In the genomic region with DNA sequence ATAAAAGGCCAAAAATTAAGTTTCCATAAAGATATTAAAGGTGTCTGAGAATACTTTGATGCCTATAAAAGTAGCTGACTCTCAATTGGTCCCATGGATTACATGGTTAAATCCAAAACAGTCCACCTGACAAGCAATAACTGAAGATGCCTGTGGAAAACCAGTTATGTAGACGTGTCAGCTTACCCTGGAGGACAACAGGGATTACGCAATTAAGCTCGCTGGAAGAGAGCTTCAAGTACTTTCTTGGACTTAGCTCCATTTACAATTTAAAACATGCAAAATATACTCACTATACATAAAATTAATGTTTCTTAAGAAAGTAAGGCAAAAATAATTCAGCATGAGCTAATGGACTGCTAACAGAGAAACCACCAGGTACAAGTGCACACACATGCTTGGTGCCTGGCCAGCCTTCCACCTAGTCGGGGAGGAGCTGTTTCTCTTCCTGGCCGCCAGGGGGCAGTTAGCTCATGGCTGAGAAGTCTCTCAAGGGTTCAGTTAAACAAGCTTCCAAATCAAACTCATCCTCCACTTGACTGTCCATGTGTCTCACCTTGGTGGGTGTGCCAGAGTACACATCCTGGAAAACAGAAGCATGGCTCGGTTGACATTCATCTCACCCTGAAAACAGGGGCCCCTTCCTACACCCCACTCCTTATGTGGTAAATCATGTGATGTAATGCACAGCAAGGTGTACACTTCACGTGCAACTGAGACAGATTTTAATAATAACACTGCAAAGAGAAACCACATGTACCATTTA, we compare ENCODE assay signal across 1 cellular context.
TF ChIP-seq lines count a peak whose summit lies in the region.

No MANE protein-coding gene starts in this region.

TF ChIP-seq in K562, 482 proteins besides CTCF, POLR2A, EP300 and RAD21 (continued from another document and continues in another):
- peak; percentile 32; the same call in 1 of the 2 replicates for TF ChIP-seq XRCC5 (IDR thresholded peaks at IDR 0.05; ENCODE audit: low read depth, low read length)
- no peak for TF ChIP-seq ZNF143 (CRISPR knock-in tag; IDR thresholded peaks at IDR 0.05)
- TF ChIP-seq CHD1 (IDR thresholded peaks at IDR 0.05; ENCODE audit: low read length): no peak
- TF ChIP-seq SMARCA4 (IDR thresholded peaks at IDR 0.05): no peak
- no peak for TF ChIP-seq RBM14 (IDR thresholded peaks at IDR 0.05; ENCODE audit: borderline replicate concordance, insufficient read depth, low read depth, low read length)
- no peak; a peak in 1 of 4 replicates for TF ChIP-seq SRF (CRISPR knock-in tag; IDR thresholded peaks at IDR 0.05)
- TF ChIP-seq ZBTB1 (CRISPR knock-in tag; IDR thresholded peaks at IDR 0.05; ENCODE audit: borderline replicate concordance, low read depth): no peak
- peak; percentile 32; the same call in 1 of the 2 replicates for TF ChIP-seq HDAC2 (IDR thresholded peaks at IDR 0.05)
- no peak for TF ChIP-seq CHD4 (IDR thresholded peaks at IDR 0.05; ENCODE audit: insufficient read depth, insufficient replicate concordance, low read depth, low read length, poor library complexity, severe bottlenecking)
- no peak for TF ChIP-seq NEUROD1 (IDR thresholded peaks at IDR 0.05; ENCODE audit: borderline replicate concordance, low read depth, low read length, partially characterized antibody)
- no peak for TF ChIP-seq NCOA4 (IDR thresholded peaks at IDR 0.05; ENCODE audit: partially characterized antibody)
- peak; percentile 38; the same call in 1 of the 2 replicates for TF ChIP-seq MYBL2 (IDR thresholded peaks at IDR 0.05; ENCODE audit: low read depth)
- TF ChIP-seq MYBL2 (CRISPR knock-in tag; IDR thresholded peaks at IDR 0.05; ENCODE audit: borderline replicate concordance): no peak
- TF ChIP-seq, protein P1, sequence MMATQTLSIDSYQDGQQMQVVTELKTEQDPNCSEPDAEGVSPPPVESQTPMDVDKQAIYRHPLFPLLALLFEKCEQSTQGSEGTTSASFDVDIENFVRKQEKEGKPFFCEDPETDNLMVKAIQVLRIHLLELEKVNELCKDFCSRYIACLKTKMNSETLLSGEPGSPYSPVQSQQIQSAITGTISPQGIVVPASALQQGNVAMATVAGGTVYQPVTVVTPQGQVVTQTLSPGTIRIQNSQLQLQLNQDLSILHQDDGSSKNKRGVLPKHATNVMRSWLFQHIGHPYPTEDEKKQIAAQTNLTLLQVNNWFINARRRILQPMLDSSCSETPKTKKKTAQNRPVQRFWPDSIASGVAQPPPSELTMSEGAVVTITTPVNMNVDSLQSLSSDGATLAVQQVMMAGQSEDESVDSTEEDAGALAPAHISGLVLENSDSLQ (IDR thresholded peaks at IDR 0.05): no peak
- TF ChIP-seq, protein P2, sequence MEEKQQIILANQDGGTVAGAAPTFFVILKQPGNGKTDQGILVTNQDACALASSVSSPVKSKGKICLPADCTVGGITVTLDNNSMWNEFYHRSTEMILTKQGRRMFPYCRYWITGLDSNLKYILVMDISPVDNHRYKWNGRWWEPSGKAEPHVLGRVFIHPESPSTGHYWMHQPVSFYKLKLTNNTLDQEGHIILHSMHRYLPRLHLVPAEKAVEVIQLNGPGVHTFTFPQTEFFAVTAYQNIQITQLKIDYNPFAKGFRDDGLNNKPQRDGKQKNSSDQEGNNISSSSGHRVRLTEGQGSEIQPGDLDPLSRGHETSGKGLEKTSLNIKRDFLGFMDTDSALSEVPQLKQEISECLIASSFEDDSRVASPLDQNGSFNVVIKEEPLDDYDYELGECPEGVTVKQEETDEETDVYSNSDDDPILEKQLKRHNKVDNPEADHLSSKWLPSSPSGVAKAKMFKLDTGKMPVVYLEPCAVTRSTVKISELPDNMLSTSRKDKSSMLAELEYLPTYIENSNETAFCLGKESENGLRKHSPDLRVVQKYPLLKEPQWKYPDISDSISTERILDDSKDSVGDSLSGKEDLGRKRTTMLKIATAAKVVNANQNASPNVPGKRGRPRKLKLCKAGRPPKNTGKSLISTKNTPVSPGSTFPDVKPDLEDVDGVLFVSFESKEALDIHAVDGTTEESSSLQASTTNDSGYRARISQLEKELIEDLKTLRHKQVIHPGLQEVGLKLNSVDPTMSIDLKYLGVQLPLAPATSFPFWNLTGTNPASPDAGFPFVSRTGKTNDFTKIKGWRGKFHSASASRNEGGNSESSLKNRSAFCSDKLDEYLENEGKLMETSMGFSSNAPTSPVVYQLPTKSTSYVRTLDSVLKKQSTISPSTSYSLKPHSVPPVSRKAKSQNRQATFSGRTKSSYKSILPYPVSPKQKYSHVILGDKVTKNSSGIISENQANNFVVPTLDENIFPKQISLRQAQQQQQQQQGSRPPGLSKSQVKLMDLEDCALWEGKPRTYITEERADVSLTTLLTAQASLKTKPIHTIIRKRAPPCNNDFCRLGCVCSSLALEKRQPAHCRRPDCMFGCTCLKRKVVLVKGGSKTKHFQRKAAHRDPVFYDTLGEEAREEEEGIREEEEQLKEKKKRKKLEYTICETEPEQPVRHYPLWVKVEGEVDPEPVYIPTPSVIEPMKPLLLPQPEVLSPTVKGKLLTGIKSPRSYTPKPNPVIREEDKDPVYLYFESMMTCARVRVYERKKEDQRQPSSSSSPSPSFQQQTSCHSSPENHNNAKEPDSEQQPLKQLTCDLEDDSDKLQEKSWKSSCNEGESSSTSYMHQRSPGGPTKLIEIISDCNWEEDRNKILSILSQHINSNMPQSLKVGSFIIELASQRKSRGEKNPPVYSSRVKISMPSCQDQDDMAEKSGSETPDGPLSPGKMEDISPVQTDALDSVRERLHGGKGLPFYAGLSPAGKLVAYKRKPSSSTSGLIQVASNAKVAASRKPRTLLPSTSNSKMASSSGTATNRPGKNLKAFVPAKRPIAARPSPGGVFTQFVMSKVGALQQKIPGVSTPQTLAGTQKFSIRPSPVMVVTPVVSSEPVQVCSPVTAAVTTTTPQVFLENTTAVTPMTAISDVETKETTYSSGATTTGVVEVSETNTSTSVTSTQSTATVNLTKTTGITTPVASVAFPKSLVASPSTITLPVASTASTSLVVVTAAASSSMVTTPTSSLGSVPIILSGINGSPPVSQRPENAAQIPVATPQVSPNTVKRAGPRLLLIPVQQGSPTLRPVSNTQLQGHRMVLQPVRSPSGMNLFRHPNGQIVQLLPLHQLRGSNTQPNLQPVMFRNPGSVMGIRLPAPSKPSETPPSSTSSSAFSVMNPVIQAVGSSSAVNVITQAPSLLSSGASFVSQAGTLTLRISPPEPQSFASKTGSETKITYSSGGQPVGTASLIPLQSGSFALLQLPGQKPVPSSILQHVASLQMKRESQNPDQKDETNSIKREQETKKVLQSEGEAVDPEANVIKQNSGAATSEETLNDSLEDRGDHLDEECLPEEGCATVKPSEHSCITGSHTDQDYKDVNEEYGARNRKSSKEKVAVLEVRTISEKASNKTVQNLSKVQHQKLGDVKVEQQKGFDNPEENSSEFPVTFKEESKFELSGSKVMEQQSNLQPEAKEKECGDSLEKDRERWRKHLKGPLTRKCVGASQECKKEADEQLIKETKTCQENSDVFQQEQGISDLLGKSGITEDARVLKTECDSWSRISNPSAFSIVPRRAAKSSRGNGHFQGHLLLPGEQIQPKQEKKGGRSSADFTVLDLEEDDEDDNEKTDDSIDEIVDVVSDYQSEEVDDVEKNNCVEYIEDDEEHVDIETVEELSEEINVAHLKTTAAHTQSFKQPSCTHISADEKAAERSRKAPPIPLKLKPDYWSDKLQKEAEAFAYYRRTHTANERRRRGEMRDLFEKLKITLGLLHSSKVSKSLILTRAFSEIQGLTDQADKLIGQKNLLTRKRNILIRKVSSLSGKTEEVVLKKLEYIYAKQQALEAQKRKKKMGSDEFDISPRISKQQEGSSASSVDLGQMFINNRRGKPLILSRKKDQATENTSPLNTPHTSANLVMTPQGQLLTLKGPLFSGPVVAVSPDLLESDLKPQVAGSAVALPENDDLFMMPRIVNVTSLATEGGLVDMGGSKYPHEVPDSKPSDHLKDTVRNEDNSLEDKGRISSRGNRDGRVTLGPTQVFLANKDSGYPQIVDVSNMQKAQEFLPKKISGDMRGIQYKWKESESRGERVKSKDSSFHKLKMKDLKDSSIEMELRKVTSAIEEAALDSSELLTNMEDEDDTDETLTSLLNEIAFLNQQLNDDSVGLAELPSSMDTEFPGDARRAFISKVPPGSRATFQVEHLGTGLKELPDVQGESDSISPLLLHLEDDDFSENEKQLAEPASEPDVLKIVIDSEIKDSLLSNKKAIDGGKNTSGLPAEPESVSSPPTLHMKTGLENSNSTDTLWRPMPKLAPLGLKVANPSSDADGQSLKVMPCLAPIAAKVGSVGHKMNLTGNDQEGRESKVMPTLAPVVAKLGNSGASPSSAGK (IDR thresholded peaks at IDR 0.05): no peak
- TF ChIP-seq, protein P3, sequence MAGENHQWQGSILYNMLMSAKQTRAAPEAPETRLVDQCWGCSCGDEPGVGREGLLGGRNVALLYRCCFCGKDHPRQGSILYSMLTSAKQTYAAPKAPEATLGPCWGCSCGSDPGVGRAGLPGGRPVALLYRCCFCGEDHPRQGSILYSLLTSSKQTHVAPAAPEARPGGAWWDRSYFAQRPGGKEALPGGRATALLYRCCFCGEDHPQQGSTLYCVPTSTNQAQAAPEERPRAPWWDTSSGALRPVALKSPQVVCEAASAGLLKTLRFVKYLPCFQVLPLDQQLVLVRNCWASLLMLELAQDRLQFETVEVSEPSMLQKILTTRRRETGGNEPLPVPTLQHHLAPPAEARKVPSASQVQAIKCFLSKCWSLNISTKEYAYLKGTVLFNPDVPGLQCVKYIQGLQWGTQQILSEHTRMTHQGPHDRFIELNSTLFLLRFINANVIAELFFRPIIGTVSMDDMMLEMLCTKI (IDR thresholded peaks at IDR 0.05; ENCODE audit: partially characterized antibody): no peak
- TF ChIP-seq, protein P4, sequence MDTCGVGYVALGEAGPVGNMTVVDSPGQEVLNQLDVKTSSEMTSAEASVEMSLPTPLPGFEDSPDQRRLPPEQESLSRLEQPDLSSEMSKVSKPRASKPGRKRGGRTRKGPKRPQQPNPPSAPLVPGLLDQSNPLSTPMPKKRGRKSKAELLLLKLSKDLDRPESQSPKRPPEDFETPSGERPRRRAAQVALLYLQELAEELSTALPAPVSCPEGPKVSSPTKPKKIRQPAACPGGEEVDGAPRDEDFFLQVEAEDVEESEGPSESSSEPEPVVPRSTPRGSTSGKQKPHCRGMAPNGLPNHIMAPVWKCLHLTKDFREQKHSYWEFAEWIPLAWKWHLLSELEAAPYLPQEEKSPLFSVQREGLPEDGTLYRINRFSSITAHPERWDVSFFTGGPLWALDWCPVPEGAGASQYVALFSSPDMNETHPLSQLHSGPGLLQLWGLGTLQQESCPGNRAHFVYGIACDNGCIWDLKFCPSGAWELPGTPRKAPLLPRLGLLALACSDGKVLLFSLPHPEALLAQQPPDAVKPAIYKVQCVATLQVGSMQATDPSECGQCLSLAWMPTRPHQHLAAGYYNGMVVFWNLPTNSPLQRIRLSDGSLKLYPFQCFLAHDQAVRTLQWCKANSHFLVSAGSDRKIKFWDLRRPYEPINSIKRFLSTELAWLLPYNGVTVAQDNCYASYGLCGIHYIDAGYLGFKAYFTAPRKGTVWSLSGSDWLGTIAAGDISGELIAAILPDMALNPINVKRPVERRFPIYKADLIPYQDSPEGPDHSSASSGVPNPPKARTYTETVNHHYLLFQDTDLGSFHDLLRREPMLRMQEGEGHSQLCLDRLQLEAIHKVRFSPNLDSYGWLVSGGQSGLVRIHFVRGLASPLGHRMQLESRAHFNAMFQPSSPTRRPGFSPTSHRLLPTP (IDR thresholded peaks at IDR 0.05; ENCODE audit: borderline replicate concordance, extremely low read depth, insufficient read length): no peak
- TF ChIP-seq BRD9 (IDR thresholded peaks at IDR 0.05; ENCODE audit: low read depth, partially characterized antibody): no peak
- TF ChIP-seq CXXC5 (CRISPR knock-in tag; IDR thresholded peaks at IDR 0.05): 0 out of 2 replicates have a peak, but pooled peaks have one; percentile 8
- no peak for TF ChIP-seq ZNF232 (CRISPR knock-in tag; IDR thresholded peaks at IDR 0.05)
- TF ChIP-seq TEAD1 (CRISPR knock-in tag; IDR thresholded peaks at IDR 0.05): no peak
- no peak for TF ChIP-seq ZNF668 (CRISPR knock-in tag; IDR thresholded peaks at IDR 0.05)
- TF ChIP-seq, protein P5, sequence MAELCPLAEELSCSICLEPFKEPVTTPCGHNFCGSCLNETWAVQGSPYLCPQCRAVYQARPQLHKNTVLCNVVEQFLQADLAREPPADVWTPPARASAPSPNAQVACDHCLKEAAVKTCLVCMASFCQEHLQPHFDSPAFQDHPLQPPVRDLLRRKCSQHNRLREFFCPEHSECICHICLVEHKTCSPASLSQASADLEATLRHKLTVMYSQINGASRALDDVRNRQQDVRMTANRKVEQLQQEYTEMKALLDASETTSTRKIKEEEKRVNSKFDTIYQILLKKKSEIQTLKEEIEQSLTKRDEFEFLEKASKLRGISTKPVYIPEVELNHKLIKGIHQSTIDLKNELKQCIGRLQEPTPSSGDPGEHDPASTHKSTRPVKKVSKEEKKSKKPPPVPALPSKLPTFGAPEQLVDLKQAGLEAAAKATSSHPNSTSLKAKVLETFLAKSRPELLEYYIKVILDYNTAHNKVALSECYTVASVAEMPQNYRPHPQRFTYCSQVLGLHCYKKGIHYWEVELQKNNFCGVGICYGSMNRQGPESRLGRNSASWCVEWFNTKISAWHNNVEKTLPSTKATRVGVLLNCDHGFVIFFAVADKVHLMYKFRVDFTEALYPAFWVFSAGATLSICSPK (IDR thresholded peaks at IDR 0.05; ENCODE audit: borderline replicate concordance): no peak
- no peak for TF ChIP-seq NELFE (IDR thresholded peaks at IDR 0.05; ENCODE audit: insufficient read depth, insufficient read length)
- TF ChIP-seq GABPB1 (CRISPR knock-in tag; IDR thresholded peaks at IDR 0.05): no peak
- no peak for TF ChIP-seq EHMT2 (IDR thresholded peaks at IDR 0.05)
- TF ChIP-seq, protein P6, sequence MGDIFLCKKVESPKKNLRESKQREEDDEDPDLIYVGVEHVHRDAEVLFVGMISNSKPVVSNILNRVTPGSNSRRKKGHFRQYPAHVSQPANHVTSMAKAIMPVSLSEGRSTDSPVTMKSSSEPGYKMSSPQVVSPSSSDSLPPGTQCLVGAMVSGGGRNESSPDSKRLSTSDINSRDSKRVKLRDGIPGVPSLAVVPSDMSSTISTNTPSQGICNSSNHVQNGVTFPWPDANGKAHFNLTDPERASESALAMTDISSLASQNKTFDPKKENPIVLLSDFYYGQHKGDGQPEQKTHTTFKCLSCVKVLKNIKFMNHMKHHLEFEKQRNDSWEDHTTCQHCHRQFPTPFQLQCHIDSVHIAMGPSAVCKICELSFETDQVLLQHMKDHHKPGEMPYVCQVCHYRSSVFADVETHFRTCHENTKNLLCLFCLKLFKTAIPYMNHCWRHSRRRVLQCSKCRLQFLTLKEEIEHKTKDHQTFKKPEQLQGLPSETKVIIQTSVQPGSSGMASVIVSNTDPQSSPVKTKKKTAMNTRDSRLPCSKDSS (IDR thresholded peaks at IDR 0.05; ENCODE audit: low read depth, partially characterized antibody): no peak
- no peak for TF ChIP-seq BHLHE40 (IDR thresholded peaks at IDR 0.05; ENCODE audit: low read length)
- TF ChIP-seq CCAR2 (IDR thresholded peaks at IDR 0.05; ENCODE audit: low read depth, low read length): no peak
- TF ChIP-seq, protein P7, sequence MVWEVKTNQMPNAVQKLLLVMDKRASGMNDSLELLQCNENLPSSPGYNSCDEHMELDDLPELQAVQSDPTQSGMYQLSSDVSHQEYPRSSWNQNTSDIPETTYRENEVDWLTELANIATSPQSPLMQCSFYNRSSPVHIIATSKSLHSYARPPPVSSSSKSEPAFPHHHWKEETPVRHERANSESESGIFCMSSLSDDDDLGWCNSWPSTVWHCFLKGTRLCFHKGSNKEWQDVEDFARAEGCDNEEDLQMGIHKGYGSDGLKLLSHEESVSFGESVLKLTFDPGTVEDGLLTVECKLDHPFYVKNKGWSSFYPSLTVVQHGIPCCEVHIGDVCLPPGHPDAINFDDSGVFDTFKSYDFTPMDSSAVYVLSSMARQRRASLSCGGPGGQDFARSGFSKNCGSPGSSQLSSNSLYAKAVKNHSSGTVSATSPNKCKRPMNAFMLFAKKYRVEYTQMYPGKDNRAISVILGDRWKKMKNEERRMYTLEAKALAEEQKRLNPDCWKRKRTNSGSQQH (CRISPR knock-in tag; IDR thresholded peaks at IDR 0.05): no peak
- TF ChIP-seq TSC22D4 (tag; IDR thresholded peaks at IDR 0.05): no peak
- peak; percentile 69 for TF ChIP-seq SMC3 (conservative IDR thresholded peaks at IDR 0.05; ENCODE audit: insufficient read depth, low read depth, low read length)
- peak; percentile 21; the same call in 1 of the 2 replicates for TF ChIP-seq L3MBTL2 (IDR thresholded peaks at IDR 0.05)
